In the genomic region with DNA sequence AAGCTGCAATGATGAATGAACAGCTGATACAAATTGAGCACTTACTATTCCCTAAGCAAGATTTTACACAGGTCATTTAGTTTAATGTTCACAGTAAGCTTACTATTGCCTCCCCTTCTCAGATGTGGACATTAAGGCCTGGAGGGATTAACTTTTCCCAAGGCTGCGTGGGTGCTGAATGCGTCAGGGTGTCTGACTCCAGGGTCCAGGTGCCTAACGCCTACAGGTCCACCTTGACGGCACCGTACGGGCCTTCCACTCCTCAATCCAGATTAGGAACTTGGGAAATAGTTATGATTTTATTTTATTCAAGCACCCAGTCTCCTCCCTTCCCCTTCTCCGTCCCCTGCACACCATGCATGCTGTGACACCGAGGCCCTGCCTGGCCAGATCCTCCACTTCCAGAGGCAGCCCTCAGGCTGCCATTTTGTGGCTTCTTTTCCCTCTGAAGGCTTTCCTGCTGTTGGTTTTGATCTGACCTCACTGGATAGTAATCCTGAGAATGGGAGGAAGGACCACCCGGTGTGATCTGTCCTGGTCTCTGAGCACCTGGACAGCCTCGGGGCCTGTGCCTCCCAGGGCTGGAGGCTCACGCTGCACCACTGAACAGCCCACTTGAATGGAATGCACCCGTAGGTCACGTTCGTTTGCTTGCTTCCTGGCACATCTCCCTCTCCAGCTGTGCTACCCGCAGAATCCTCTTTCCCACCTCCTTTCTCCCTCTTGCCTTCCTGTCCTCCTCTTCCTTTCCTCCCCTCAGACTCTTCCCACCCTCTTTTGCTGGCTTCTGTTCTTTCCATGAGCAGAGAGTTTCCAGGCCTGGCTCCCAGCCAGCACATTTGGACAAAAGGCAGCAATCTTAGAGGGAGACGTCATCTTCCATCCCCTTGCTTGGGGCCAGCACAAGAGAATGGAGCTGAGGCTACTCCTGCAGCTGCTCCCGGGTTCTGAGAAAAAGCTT, we compare ENCODE assay signal across 9 cellular contexts. TPM values are rescaled to one million over a fixed set of nuclear protein-coding genes. Genes with fewer than 3 reads are reported as not detected.
A peak's percentile ranks its signal among the peaks of the same experiment; 100 is the strongest.
DNase-seq lines count a peak whose midpoint lies in the region; ATAC-seq and TF ChIP-seq lines count a peak whose summit lies in the region.
"Had no signal": no experiment of that assay in that cellular context is flagged by ENCODE, and none has a peak within 500 bp of the region (broad histone marks: within the 10 kb centered on the region; RNA-seq: fewer than 3 reads in every experiment).

No MANE protein-coding gene starts in this region.

- peak overlapping the region; percentile 23 for H3K4me3 Mint-ChIP-seq in endodermal cell
- H3K4me3 Mint-ChIP-seq: activated naive CD4-positive, alpha-beta T cell treated with anti-CD3 and anti-CD28 coated beads, Interleukin-2, amount 50 U/mL, for 24 hours had no signal

- intact Hi-C loops in aorta (cut with DNase I), result no loop called here

- H3K4me1 ChIP-seq in endodermal cell (ENCODE audit: control insufficient read depth, insufficient read depth, low read length), result peaks cover 3% of the 10 kb centered on the region
- peaks cover 24% of the 10 kb centered on the region for H3K4me1 ChIP-seq in mesenchymal stem cell (ENCODE audit: control insufficient read depth, insufficient read depth, low read depth, low read length)
- no peaks in the 10 kb centered on the region for H3K4me1 ChIP-seq in aorta (ENCODE audit: control insufficient read depth in 1 of 2, insufficient read depth in 2 of 2, low read length in 2 of 2)

- peak overlapping the region; percentile 47 for H2BK5ac ChIP-seq in mesenchymal stem cell (ENCODE audit: low read depth, low read length, poor library complexity, severe bottlenecking)

- no peaks in the 10 kb centered on the region for H3K9me3 ChIP-seq in endodermal cell (ENCODE audit: control insufficient read depth, low read length)
- no peaks in the 10 kb centered on the region for H3K9me3 ChIP-seq in mesenchymal stem cell (ENCODE audit: control insufficient read depth, low read length)
- H3K9me3 ChIP-seq in aorta (ENCODE audit: control insufficient read depth, low read length), result no peaks in the 10 kb centered on the region

- peaks cover 11% of the 10 kb centered on the region for H3K36me3 Mint-ChIP-seq in endodermal cell (ENCODE audit: low read depth)
- H3K36me3 Mint-ChIP-seq: activated naive CD4-positive, alpha-beta T cell treated with anti-CD3 and anti-CD28 coated beads, Interleukin-2, amount 50 U/mL, for 24 hours had no signal

- peak overlapping the region; percentile 91 for H2AK5ac ChIP-seq in mesenchymal stem cell (ENCODE audit: low read length, severe bottlenecking)

- DNase-seq in C1 segment of cervical spinal cord (lab: John Stamatoyannopoulos, UW), result peak in 12 of 14 donors; percentile 11 to 75 (median 47)
- DNase-seq in NCI-H2227 treated with DMSO at 0.1 percent for 48 hours (lab: John Stamatoyannopoulos, UW), result peak; percentile 93
- DNase-seq in endodermal cell, result peak; percentile 90
- DNase-seq in mesenchymal stem cell, result peak; percentile 96
- DNase-seq in aorta, result peak; percentile 89 to 94
- no peak for DNase-seq in activated naive CD4-positive, alpha-beta T cell treated with Interleukin-2 at 50 U/mL for 16 hours
- no peak for DNase-seq in activated CD8-positive, alpha-beta memory T cell treated with anti-CD3 and anti-CD28 coated beads, Interleukin-2, amount 50 U/mL, for 48 hours
- no peak for DNase-seq in activated gamma-delta T cell treated with Interleukin-2 at 50 U/mL for 16 hours

- H2BK15ac ChIP-seq in mesenchymal stem cell (ENCODE audit: low read depth, poor library complexity, severe bottlenecking), result no peak overlapping the region

- H3K18ac ChIP-seq in mesenchymal stem cell (ENCODE audit: low read depth in 1 of 2, low read length in 2 of 2), result peak overlapping the region; percentile 23 to 67

- no peaks in the 10 kb centered on the region for H3K9me3 Mint-ChIP-seq in endodermal cell
- H3K9me3 Mint-ChIP-seq: activated naive CD4-positive, alpha-beta T cell treated with anti-CD3 and anti-CD28 coated beads, Interleukin-2, amount 50 U/mL, for 24 hours had no signal

- H3K4me1 Mint-ChIP-seq in endodermal cell, result peaks cover 14% of the 10 kb centered on the region
- H3K4me1 Mint-ChIP-seq: activated naive CD4-positive, alpha-beta T cell treated with anti-CD3 and anti-CD28 coated beads, Interleukin-2, amount 50 U/mL, for 24 hours had no signal

- peak overlapping the region; percentile 4 to 28 for H2BK12ac ChIP-seq in mesenchymal stem cell (ENCODE audit: low read length in 2 of 2)

- H3K4ac ChIP-seq in mesenchymal stem cell (ENCODE audit: low read depth in 1 of 2, low read length in 2 of 2), result no peak overlapping the region

- H3K27ac ChIP-seq in endodermal cell (ENCODE audit: low read depth, low read length) (peak overlapping the region; percentile 90), mesenchymal stem cell (ENCODE audit: low read length, poor library complexity, severe bottlenecking) (peak overlapping the region; percentile 88), aorta (ENCODE audit: low read depth in 1 of 2, low read length in 2 of 2) (no peak overlapping the region)

- no peaks in the 10 kb centered on the region for H3K36me3 ChIP-seq in endodermal cell (ENCODE audit: control insufficient read depth, insufficient read depth, low read length)
- H3K36me3 ChIP-seq in mesenchymal stem cell (ENCODE audit: control insufficient read depth in 1 of 2, insufficient read depth in 2 of 2, low read depth in 1 of 2, low read length in 2 of 2), result peaks cover 0 to 17% of the 10 kb centered on the region in 2 experiments
- H3K36me3 ChIP-seq in aorta (ENCODE audit: control insufficient read depth in 1 of 2, insufficient read depth in 2 of 2, low read length in 1 of 2), result no peaks in the 10 kb centered on the region

- peak overlapping the region; percentile 97 for H3K27ac Mint-ChIP-seq in endodermal cell
- H3K27ac Mint-ChIP-seq: activated naive CD4-positive, alpha-beta T cell treated with anti-CD3 and anti-CD28 coated beads, Interleukin-2, amount 50 U/mL, for 24 hours had no signal

- H3K9ac ChIP-seq in endodermal cell (ENCODE audit: extremely low read depth, low read length, poor library complexity, severe bottlenecking) (peak overlapping the region; percentile 45), mesenchymal stem cell (ENCODE audit: low read length) (peak overlapping the region; percentile 73)

- H3K4me3 ChIP-seq in endodermal cell (ENCODE audit: low read length) (no peak overlapping the region), mesenchymal stem cell (ENCODE audit: insufficient read depth in 1 of 2, low read depth in 1 of 2, low read length in 2 of 2) (no peak overlapping the region), aorta (ENCODE audit: low read length in 2 of 2) (no peak overlapping the region)

- H3K27me3 ChIP-seq in endodermal cell (ENCODE audit: control insufficient read depth, insufficient read depth, low read length, poor library complexity, severe bottlenecking), result no peaks in the 10 kb centered on the region
- H3K27me3 ChIP-seq in mesenchymal stem cell (ENCODE audit: control insufficient read depth in 1 of 2, insufficient read depth in 1 of 2, low read length in 2 of 2), result no peaks in the 10 kb centered on the region
- no peaks in the 10 kb centered on the region for H3K27me3 ChIP-seq in aorta (ENCODE audit: control insufficient read depth in 1 of 2, insufficient read depth in 2 of 2, low read length in 1 of 2)

- peak overlapping the region; percentile 20 for H3K4me2 ChIP-seq in mesenchymal stem cell (ENCODE audit: low read length, poor library complexity, severe bottlenecking)

- peak; percentile 82 for ATAC-seq in aorta (ENCODE audit: low FRiP score)

- peak overlapping the region; percentile 21 for H2BK120ac ChIP-seq in mesenchymal stem cell (ENCODE audit: low read depth, low read length)

- no peak overlapping the region for H3K14ac ChIP-seq in mesenchymal stem cell (ENCODE audit: low read length in 2 of 2)

- no peak overlapping the region for H3K23ac ChIP-seq in mesenchymal stem cell (ENCODE audit: low read length in 2 of 2)

- peak overlapping the region; percentile 29 for H4K8ac ChIP-seq in mesenchymal stem cell (ENCODE audit: low read length)

- TF ChIP-seq CTCF in endodermal cell (conservative IDR thresholded peaks at IDR 0.05), result no peak

- peak overlapping the region; percentile 65 for H4K91ac ChIP-seq in mesenchymal stem cell (ENCODE audit: low read length)

- H2AFZ ChIP-seq in mesenchymal stem cell (ENCODE audit: low read depth, low read length), result no peak overlapping the region

- WGBS in endodermal cell (ENCODE audit: insufficient coverage in 1 of 2, insufficient read length in 1 of 2), 2 experiments, result 63 to 76% methylated on average over 12 to 17 of the region's 17 CpGs
- WGBS in mesenchymal stem cell, result 20% methylated on average over 11 of the region's 17 CpGs
- WGBS in aorta, 2 donors, result 44 to 46% methylated on average over 17 of the region's 17 CpGs

- peaks cover 2% of the 10 kb centered on the region for H3K79me1 ChIP-seq in mesenchymal stem cell (replicated peaks; ENCODE audit: low read length, poor library complexity, severe bottlenecking)

- no peaks in the 10 kb centered on the region for H3K27me3 Mint-ChIP-seq in endodermal cell (ENCODE audit: insufficient read depth)
- H3K27me3 Mint-ChIP-seq: activated naive CD4-positive, alpha-beta T cell treated with anti-CD3 and anti-CD28 coated beads, Interleukin-2, amount 50 U/mL, for 24 hours had no signal

RNA-seq across cellular contexts. Expression of a gene that starts 14.4 kb away (rescaled TPM):
- total RNA-seq in endodermal cell (10 to 100 TPM; 28.5 to 40.6 TPM), aorta (10 to 100 TPM in 1 of 2 donors, 1 to 10 TPM in 1; 5.9 to 19.2 TPM)
- 26.6 TPM for polyA plus RNA-seq in endodermal cell (2013, experiment 1 of 2)
- 30.2 TPM for polyA plus RNA-seq in endodermal cell (2013, experiment 2 of 2)
- 17.2 TPM for polyA plus RNA-seq in mesenchymal stem cell (2013, experiment 1 of 2)
- polyA plus RNA-seq in mesenchymal stem cell (2013, experiment 2 of 2), result 19.9 TPM
- polyA plus RNA-seq in aorta, result 1 to 10 TPM; 1.4 to 1.8 TPM

RNA-seq across cellular contexts. Expression of a gene that starts 46.6 kb away (rescaled TPM):
- total RNA-seq in endodermal cell, result 10 to 100 TPM; 13.5 to 17.8 TPM
- 7.6 TPM for polyA plus RNA-seq in endodermal cell (2013, experiment 1 of 2)
- 6.2 TPM for polyA plus RNA-seq in endodermal cell (2013, experiment 2 of 2)
- polyA plus RNA-seq in mesenchymal stem cell (2013, experiment 1 of 2), result 4.1 TPM
- 4.2 TPM for polyA plus RNA-seq in mesenchymal stem cell (2013, experiment 2 of 2)
- 10 to 100 TPM; 12.9 to 15.8 TPM for total RNA-seq in aorta
- 10 to 100 TPM; 10.9 to 14.9 TPM for polyA plus RNA-seq in aorta

Comparison
In these comparisons a context has a peak if more than half of its experiments do, and no peak if none do; other contexts are left out.
1. DNase-seq: peak in C1 segment of cervical spinal cord (12 of 14), NCI-H2227 treated with DMSO at 0.1 percent for 48 hours (single experiment), endodermal cell (single experiment), mesenchymal stem cell (single experiment) and aorta (2 of 2); none in activated naive CD4-positive, alpha-beta T cell treated with Interleukin-2 at 50 U/mL for 16 hours (single experiment), activated CD8-positive, alpha-beta memory T cell treated with anti-CD3 and anti-CD28 coated beads, Interleukin-2, amount 50 U/mL, for 48 hours (single experiment) and activated gamma-delta T cell treated with Interleukin-2 at 50 U/mL for 16 hours (single experiment).
2. H3K27ac ChIP-seq: peak in endodermal cell (single experiment) and mesenchymal stem cell (single experiment); none in aorta (0 of 2).